19 cellular contexts compared by ENCODE assay signal in genomic region chr7:495761-496321, GRCh38. TPM values are rescaled to one million over a fixed set of nuclear protein-coding genes. Genes with fewer than 3 reads are reported as not detected.
DNase-seq lines count a peak whose midpoint lies in the region; ATAC-seq and TF ChIP-seq lines count a peak whose summit lies in the region.
"Had no signal": no experiment of that assay in that cellular context is flagged by ENCODE, and none has a peak within 500 bp of the region (broad histone marks: within the 10 kb centered on the region; RNA-seq: fewer than 3 reads in every experiment).

No MANE protein-coding gene starts in this region.

- TF ChIP-seq CTCF in SK-N-SH (IDR thresholded peaks at IDR 0.05) (no peak), foreskin keratinocyte (conservative IDR thresholded peaks at IDR 0.05) (no peak), lower lobe of right lung (IDR thresholded peaks at IDR 0.05) (no peak)

- WGBS in SK-N-SH (ENCODE audit: low lambda C conversion rate): 88% methylated on average over 10 of the region's 18 CpGs
- 75% methylated on average over 18 of the region's 18 CpGs for WGBS in urinary bladder

- intact Hi-C loops in lower lobe of right lung (cut with DNase I): no loop called here

- H4K20me1 ChIP-seq in SK-N-SH (ENCODE audit: insufficient read depth): peaks cover 34% of the 10 kb centered on the region

- H3K9me3 ChIP-seq in SK-N-SH: no peaks in the 10 kb centered on the region
- H3K9me3 ChIP-seq in lower lobe of right lung: no peaks in the 10 kb centered on the region
- H3K9me3 ChIP-seq: gastrocnemius medialis had no signal

- H3K27ac ChIP-seq in SK-N-SH (ENCODE audit: low read depth in 2 of 2, low read length in 1 of 2): no peak overlapping the region
- H3K27ac ChIP-seq in foreskin keratinocyte: no peak overlapping the region
- H3K27ac ChIP-seq in lower lobe of right lung: no peak overlapping the region
- peak overlapping the region; percentile 53 for H3K27ac ChIP-seq in urinary bladder (ENCODE audit: low read depth)
- H3K27ac ChIP-seq: 22Rv1, gastrocnemius medialis, GM23248 had no signal

- H3K4me3 ChIP-seq in SK-N-SH (ENCODE audit: low read depth in 2 of 2, low read length in 1 of 2): no peak overlapping the region
- no peak overlapping the region for H3K4me3 ChIP-seq in lower lobe of right lung
- H3K4me3 ChIP-seq in urinary bladder (ENCODE audit: low read depth, low read length): no peak overlapping the region
- H3K4me3 ChIP-seq: gastrocnemius medialis, GM23248 had no signal

- H3K79me2 ChIP-seq in SK-N-SH (ENCODE audit: insufficient read depth): peaks cover 4% of the 10 kb centered on the region; the same call in 1 of the 2 replicates

- H3K36me3 ChIP-seq in SK-N-SH (replicated peaks in 1 of 2; ENCODE audit: control insufficient read depth in 1 of 2, insufficient read depth in 2 of 2, low read length in 1 of 2): peaks cover 25 to 36% of the 10 kb centered on the region in 2 experiments
- H3K36me3 ChIP-seq in lower lobe of right lung: peaks cover 29% of the 10 kb centered on the region
- no peaks in the 10 kb centered on the region for H3K36me3 ChIP-seq in urinary bladder (ENCODE audit: insufficient read depth)

- H3K4me1 ChIP-seq in SK-N-SH (ENCODE audit: control insufficient read depth in 1 of 2, insufficient read depth in 2 of 2, low read depth in 1 of 2, low read length in 1 of 2): peaks cover 4 to 17% of the 10 kb centered on the region in 2 experiments; a peak in 1 of 4 replicates
- peaks cover 10% of the 10 kb centered on the region for H3K4me1 ChIP-seq in foreskin keratinocyte
- no peaks in the 10 kb centered on the region for H3K4me1 ChIP-seq in lower lobe of right lung
- H3K4me1 ChIP-seq in urinary bladder (ENCODE audit: insufficient read depth): no peaks in the 10 kb centered on the region
- H3K4me1 ChIP-seq: gastrocnemius medialis had no signal

- POLR2A ChIA-PET in SK-N-SH (lab: Yijun Ruan, JAX): no interaction called here

- no peaks in the 10 kb centered on the region for H3K27me3 ChIP-seq in SK-N-SH (ENCODE audit: insufficient read depth)
- no peaks in the 10 kb centered on the region for H3K27me3 ChIP-seq in foreskin keratinocyte
- H3K27me3 ChIP-seq in lower lobe of right lung (ENCODE audit: low read depth): no peaks in the 10 kb centered on the region
- H3K27me3 ChIP-seq: gastrocnemius medialis had no signal

- H3F3A ChIP-seq in SK-N-SH (replicated peaks; ENCODE audit: insufficient read depth): peaks cover 55% of the 10 kb centered on the region

- no peak overlapping the region for H3K9ac ChIP-seq in SK-N-SH
- H3K9ac ChIP-seq: GM23248 had no signal

- ATAC-seq in SK-N-SH treated with all-trans-retinoic acid at 6 μM for 48 hours: no peak
- ATAC-seq in foreskin keratinocyte: peak; percentile 21
- ATAC-seq in lower lobe of right lung: peak in 1 of 2 donors; percentile 5
- no peak for ATAC-seq in HG03280 (IDR thresholded peaks at IDR 0.05; ENCODE audit: unreplicated experiment)
- ATAC-seq: activated naive CD4-positive, alpha-beta T cell treated with anti-CD3 and anti-CD28 coated beads, Interleukin-2, amount 50 U/mL, for 72 hours; activated T-cell treated with anti-CD3 and anti-CD28 coated beads, Interleukin-2, amount 50 U/mL, for 4 hours; gastrocnemius medialis had no signal

- CTCF ChIA-PET in SK-N-SH (lab: Yijun Ruan, JAX): no interaction called here

- no peak overlapping the region for H3K4me2 ChIP-seq in SK-N-SH

- no peak for TF ChIP-seq RAD21 in SK-N-SH (IDR thresholded peaks at IDR 0.05; ENCODE audit: low read length)

- no peak overlapping the region for H2AFZ ChIP-seq in SK-N-SH (ENCODE audit: low read depth)
- H2AFZ ChIP-seq: GM23248 had no signal

- H3K9me2 ChIP-seq in SK-N-SH: no peaks in the 10 kb centered on the region

- no peak for DNase-seq in SK-N-SH
- DNase-seq in foreskin keratinocyte: no peak
- peak; percentile 41 for DNase-seq in lower lobe of right lung
- no peak for DNase-seq in SIG-M5 (lab: John Stamatoyannopoulos, UW)
- DNase-seq in DMS53 treated with DMSO at 0.1 percent for 48 hours (lab: John Stamatoyannopoulos, UW; ENCODE audit: unreplicated experiment): no peak
- DNase-seq: activated T-cell treated with anti-CD3 and anti-CD28 coated beads, Interleukin-2, amount 50 U/mL, for 4 hours; EL; gastrocnemius medialis; GM23248; NCI-H1694 treated with DMSO at 0.1 percent for 48 hours; NCI-H748 treated with DMSO at 0.1 percent for 48 hours; stimulated activated CD4-positive, alpha-beta T cell treated with anti-CD3 and anti-CD28 coated beads, Interleukin-2, amount 100 ng/mL, for 24 hours; T-helper 9 cell had no signal

- TF ChIP-seq EP300 in SK-N-SH (IDR thresholded peaks at IDR 0.05; ENCODE audit: borderline replicate concordance in 1 of 2, low read depth in 1 of 2, low read length in 1 of 2): no peak

TF ChIP-seq in SK-N-SH, 30 proteins besides CTCF, POLR2A, EP300 and RAD21:
- TF ChIP-seq ELF1 (IDR thresholded peaks at IDR 0.05) (no peak), POLR2AphosphoS5 (IDR thresholded peaks at IDR 0.05; ENCODE audit: low read depth, low read length) (peak; percentile 17; the same call in 1 of the 2 replicates), TCF12 (IDR thresholded peaks at IDR 0.05) (no peak)
TF ChIP-seq in SK-N-SH: peak in this region for 1.

TF ChIP-seq in SK-N-SH treated with all-trans-retinoic acid at 6 μM for 48 hours, 23 proteins besides CTCF, POLR2A, EP300 and RAD21:
- TF ChIP-seq TCF4 (CRISPR knock-in tag; IDR thresholded peaks at IDR 0.05; ENCODE audit: borderline replicate concordance): no peak
- no peak for TF ChIP-seq ISL1 (CRISPR knock-in tag; IDR thresholded peaks at IDR 0.05)
- TF ChIP-seq ZFP30 (CRISPR knock-in tag; IDR thresholded peaks at IDR 0.05): no peak
- TF ChIP-seq ZNF565 (CRISPR knock-in tag; conservative IDR thresholded peaks at IDR 0.05; ENCODE audit: low read depth): no peak
- no peak for TF ChIP-seq ZC3H10 (CRISPR knock-in tag; IDR thresholded peaks at IDR 0.05)
- TF ChIP-seq ZNF70 (CRISPR knock-in tag; IDR thresholded peaks at IDR 0.05): no peak
- no peak for TF ChIP-seq ARNTL (CRISPR knock-in tag; IDR thresholded peaks at IDR 0.05; ENCODE audit: borderline replicate concordance, low read depth)
- TF ChIP-seq PPARA (CRISPR knock-in tag; IDR thresholded peaks at IDR 0.05; ENCODE audit: borderline replicate concordance): no peak
- TF ChIP-seq GLIS3 (CRISPR knock-in tag; IDR thresholded peaks at IDR 0.05): no peak
- no peak for TF ChIP-seq ESRRG (CRISPR knock-in tag; IDR thresholded peaks at IDR 0.05)
- TF ChIP-seq TOX (CRISPR knock-in tag; IDR thresholded peaks at IDR 0.05; ENCODE audit: borderline replicate concordance): no peak
- no peak for TF ChIP-seq POU6F1 (CRISPR knock-in tag; IDR thresholded peaks at IDR 0.05; ENCODE audit: borderline replicate concordance, low read depth)
- no peak for TF ChIP-seq ZNF8 (CRISPR knock-in tag; IDR thresholded peaks at IDR 0.05)
- no peak for TF ChIP-seq CSDC2 (CRISPR knock-in tag; IDR thresholded peaks at IDR 0.05)
- TF ChIP-seq CREB5 (CRISPR knock-in tag; IDR thresholded peaks at IDR 0.05; ENCODE audit: low read depth): no peak
- TF ChIP-seq OSR1 (CRISPR knock-in tag; IDR thresholded peaks at IDR 0.05): no peak

RNA-seq across cellular contexts. Expression of gene PDGFA, which starts 23.8 kb away (rescaled TPM):
- polyA plus RNA-seq in SK-N-SH (2012; rRNA removed) (13.5 and 18.9 TPM in 2 replicates), foreskin keratinocyte (21.1 and 22.2 TPM in 2 replicates), urinary bladder (25.1 TPM)
- 6.8 and 9.8 TPM in 2 replicates for polyA plus RNA-seq in SK-N-SH (2012; cell fraction: cytosol; rRNA removed)
- polyA plus RNA-seq in SK-N-SH (2012; cell fraction: nucleus; rRNA removed): 36.8 and 43.2 TPM in 2 replicates
- total RNA-seq in foreskin keratinocyte (41.4 and 42.0 TPM in 2 replicates), lower lobe of right lung (27.1 TPM), urinary bladder (28.9 TPM)
- polyA plus RNA-seq: IgD-negative memory B cell had no signal
